13 cellular contexts compared by ENCODE assay signal in genomic region chr11:720017-720641, GRCh38. TPM values are rescaled to one million over a fixed set of nuclear protein-coding genes. Genes with fewer than 3 reads are reported as not detected.
DNase-seq lines count a peak whose midpoint lies in the region; ATAC-seq and TF ChIP-seq lines count a peak whose summit lies in the region.
"Had no signal": no experiment of that assay in that cellular context is flagged by ENCODE, and none has a peak within 500 bp of the region (broad histone marks: within the 10 kb centered on the region; RNA-seq: fewer than 3 reads in every experiment).

No MANE protein-coding gene starts in this region.

- peaks cover 8% of the 10 kb centered on the region for H3K4me1 Mint-ChIP-seq in T-helper 2 cell treated with Interferon-gamma antibody and Interleukin-4, amounts not matched to agents 5 μg/mL and 100 μg/mL, for 36 hours (ENCODE audit: low read depth)
- H3K4me1 Mint-ChIP-seq in glutamatergic neuron (ENCODE audit: low read depth, unreplicated experiment), result no peaks in the 10 kb centered on the region

- DNase-seq in T-helper 2 cell treated with Interferon-gamma antibody and Interleukin-4, amounts not matched to agents 5 μg/mL and 100 μg/mL, for 36 hours (ENCODE audit: low spot score), result no peak
- DNase-seq in T-helper 2 cell (no peak), MM.1S (no peak), esophagus muscularis mucosa (ENCODE audit: extremely low spot score) (no peak), psoas muscle (no peak), glutamatergic neuron (no peak), NCI-H146 (lab: John Stamatoyannopoulos, UW) (no peak), erythroblast (lab: John Stamatoyannopoulos, UW) (no peak)
- DNase-seq: activated CD4-positive, CD25-positive, alpha-beta regulatory T cell treated with anti-CD3 and anti-CD28 coated beads, Interleukin-2, amount 50 U/mL, for 72 hours; Calu3; cerebellar nuclear complex; NCI-H1048; testis had no signal

- H3K9me3 ChIP-seq in MM.1S (replicated peaks; ENCODE audit: insufficient read depth, low read length) (no peaks in the 10 kb centered on the region), esophagus muscularis mucosa (peaks cover 0 to 3% (median 0%) of the 10 kb centered on the region in 4 donors), psoas muscle (no peaks in the 10 kb centered on the region)
- H3K9me3 ChIP-seq: testis had no signal

- peaks cover 37% of the 10 kb centered on the region for H3K27me3 Mint-ChIP-seq in T-helper 2 cell treated with Interferon-gamma antibody and Interleukin-4, amounts not matched to agents 5 μg/mL and 100 μg/mL, for 36 hours (ENCODE audit: low read depth)
- peaks cover 14% of the 10 kb centered on the region for H3K27me3 Mint-ChIP-seq in glutamatergic neuron (ENCODE audit: unreplicated experiment)

- no peak overlapping the region for H3K9ac ChIP-seq in MM.1S (ENCODE audit: low read length)

- H3K36me3 ChIP-seq in MM.1S (replicated peaks; ENCODE audit: insufficient read depth, low read length) (no peaks in the 10 kb centered on the region), esophagus muscularis mucosa (no peaks in the 10 kb centered on the region), psoas muscle (ENCODE audit: insufficient read depth in 1 of 2, low read depth in 1 of 2) (no peaks in the 10 kb centered on the region)

- H4K20me1 ChIP-seq in MM.1S (ENCODE audit: insufficient read depth, low read length), result no peaks in the 10 kb centered on the region

- no peak for TF ChIP-seq CTCF in MM.1S (IDR thresholded peaks at IDR 0.05; ENCODE audit: low read length)
- no peak for TF ChIP-seq CTCF in esophagus muscularis mucosa (IDR thresholded peaks at IDR 0.05)
- no peak for TF ChIP-seq CTCF in psoas muscle (IDR thresholded peaks at IDR 0.05)
- TF ChIP-seq CTCF in glutamatergic neuron (IDR thresholded peaks at IDR 0.05; ENCODE audit: partially characterized antibody, unreplicated experiment), result no peak

- no peaks in the 10 kb centered on the region for H3K36me3 Mint-ChIP-seq in T-helper 2 cell treated with Interferon-gamma antibody and Interleukin-4, amounts not matched to agents 5 μg/mL and 100 μg/mL, for 36 hours (ENCODE audit: low read depth)
- H3K36me3 Mint-ChIP-seq in glutamatergic neuron (ENCODE audit: unreplicated experiment), result peaks cover 3% of the 10 kb centered on the region

- H2AFZ ChIP-seq in MM.1S (ENCODE audit: low read length), result 0 out of 2 replicates have a peak overlapping the region, but pooled peaks have one; percentile 61

- H3K27ac ChIP-seq in MM.1S (ENCODE audit: low read length), result no peak overlapping the region
- H3K27ac ChIP-seq in esophagus muscularis mucosa (replicated peaks in 1 of 4), result no peak overlapping the region
- no peak overlapping the region for H3K27ac ChIP-seq in psoas muscle
- H3K27ac ChIP-seq: testis had no signal

- H3K4me1 ChIP-seq in MM.1S (ENCODE audit: low read length) (peaks cover 15% of the 10 kb centered on the region), esophagus muscularis mucosa (peaks cover 10 to 30% (median 25%) of the 10 kb centered on the region in 4 donors), psoas muscle (peaks cover 5% of the 10 kb centered on the region)

- TF ChIP-seq EP300 in esophagus muscularis mucosa (IDR thresholded peaks at IDR 0.05), result no peak

- H3F3A ChIP-seq in MM.1S (ENCODE audit: insufficient read depth, low read length), result no peaks in the 10 kb centered on the region

- H3K4me3 ChIP-seq in MM.1S (ENCODE audit: low read length) (peak overlapping the region; percentile 55), esophagus muscularis mucosa (peak overlapping the region in 3 of 4 donors; percentile 24 to 45 (median 33)), psoas muscle (peak overlapping the region; percentile 38)

- peak overlapping the region; percentile 99; the same call in 1 of the 2 replicates for H3K4me2 ChIP-seq in MM.1S (ENCODE audit: low read depth, low read length)

- intact Hi-C loops in esophagus muscularis mucosa (cut with DNase I), result no loop called here
- intact Hi-C loops in psoas muscle (cut with DNase I), result loop anchor here in 1 of 2 donors (5.0 kb wide), 1 partner anchor 58 kb away; no protein-coding TSS in a partner anchor

- 51% methylated on average over 14 of the region's 35 CpGs for WGBS in esophagus muscularis mucosa
- 38 to 45% (median 42%) methylated on average over 31 to 35 of the region's 35 CpGs for WGBS in psoas muscle, 3 donors

- peaks cover 20% of the 10 kb centered on the region; the same call in 1 of the 2 replicates for H3K27me3 ChIP-seq in MM.1S (replicated peaks; ENCODE audit: insufficient read depth, low read length)
- peaks cover 3 to 59% (median 34%) of the 10 kb centered on the region in 4 donors for H3K27me3 ChIP-seq in esophagus muscularis mucosa
- H3K27me3 ChIP-seq in psoas muscle (ENCODE audit: insufficient read depth in 3 of 3, low read length in 2 of 3), result peaks cover 0 to 62% (median 33%) of the 10 kb centered on the region in 3 donors
- H3K27me3 ChIP-seq: testis had no signal

- H3K79me2 ChIP-seq in MM.1S (ENCODE audit: low read length), result no peaks in the 10 kb centered on the region

- no peaks in the 10 kb centered on the region for H3K9me2 ChIP-seq in MM.1S (replicated peaks; ENCODE audit: insufficient read depth, low read length)

- no peak overlapping the region for H3K27ac Mint-ChIP-seq in T-helper 2 cell treated with Interferon-gamma antibody and Interleukin-4, amounts not matched to agents 5 μg/mL and 100 μg/mL, for 36 hours
- no peak overlapping the region for H3K27ac Mint-ChIP-seq in glutamatergic neuron (ENCODE audit: unreplicated experiment)

- no peaks in the 10 kb centered on the region for H3K9me3 Mint-ChIP-seq in T-helper 2 cell treated with Interferon-gamma antibody and Interleukin-4, amounts not matched to agents 5 μg/mL and 100 μg/mL, for 36 hours
- H3K9me3 Mint-ChIP-seq in glutamatergic neuron (ENCODE audit: unreplicated experiment), result no peaks in the 10 kb centered on the region

- TF ChIP-seq POLR2A in esophagus muscularis mucosa (IDR thresholded peaks at IDR 0.05; ENCODE audit: low read depth) (no peak), erythroblast (IDR thresholded peaks at IDR 0.05; ENCODE audit: low read length) (no peak)

- peak in 1 of 4 donors; percentile 5 for ATAC-seq in psoas muscle

- peak overlapping the region; percentile 48 for H3K4me3 Mint-ChIP-seq in T-helper 2 cell treated with Interferon-gamma antibody and Interleukin-4, amounts not matched to agents 5 μg/mL and 100 μg/mL, for 36 hours
- no peak overlapping the region for H3K4me3 Mint-ChIP-seq in glutamatergic neuron (ENCODE audit: unreplicated experiment)

RNA-seq across cellular contexts. Expression of gene EPS8L2, which starts 14.1 kb away (rescaled TPM):
- total RNA-seq in esophagus muscularis mucosa (10 to 100 TPM in 3 of 4 donors, 1 to 10 TPM in 1; 5.6 to 31.6 (median 24.9) TPM), psoas muscle (1 to 10 TPM in 3 of 4 donors, under 1 TPM in 1; 0.89 to 3.1 (median 1.5) TPM), glutamatergic neuron (ENCODE audit: unreplicated experiment) (12.7 TPM)
- under 1 TPM; 0.47 to 0.63 (median 0.56) TPM for polyA plus RNA-seq in psoas muscle

RNA-seq across cellular contexts. Expression of gene TMEM80, which starts 24.5 kb away (rescaled TPM):
- total RNA-seq in esophagus muscularis mucosa (10 to 100 TPM; 27.4 to 55.2 (median 39.6) TPM), psoas muscle (10 to 100 TPM in 2 of 4 donors, 1 to 10 TPM in 2; 5.9 to 15.7 (median 9.7) TPM), glutamatergic neuron (ENCODE audit: unreplicated experiment) (29.7 TPM)
- 10 to 100 TPM in 2 of 3 donors, 1 to 10 TPM in 1; 7.4 to 16.3 (median 10.1) TPM for polyA plus RNA-seq in psoas muscle

RNA-seq across cellular contexts. Expression of gene DEAF1, which starts 25.1 kb away (rescaled TPM):
- total RNA-seq in esophagus muscularis mucosa, result 10 to 100 TPM; 24.9 to 57.1 (median 39.4) TPM
- total RNA-seq in psoas muscle, result 10 to 100 TPM; 15.0 to 30.0 (median 21.0) TPM
- polyA plus RNA-seq in psoas muscle, result 10 to 100 TPM; 12.5 to 18.1 (median 15.3) TPM
- total RNA-seq in glutamatergic neuron (ENCODE audit: unreplicated experiment), result 51.5 TPM

RNA-seq across cellular contexts. Expression of gene TALDO1, which starts 27.1 kb away (rescaled TPM):
- total RNA-seq in esophagus muscularis mucosa, result 100 to 1,000 TPM; 168 to 231 (median 186) TPM
- 100 to 1,000 TPM in 1 of 4 donors, 10 to 100 TPM in 3; 77.7 to 140 (median 81.8) TPM for total RNA-seq in psoas muscle
- 10 to 100 TPM; 58.7 to 77.6 (median 65.9) TPM for polyA plus RNA-seq in psoas muscle
- total RNA-seq in glutamatergic neuron (ENCODE audit: unreplicated experiment), result 182 TPM

RNA-seq across cellular contexts. Expression of gene GATD1, which starts 57.2 kb away (rescaled TPM):
- total RNA-seq in esophagus muscularis mucosa, result 10 to 100 TPM; 24.0 to 37.7 (median 28.9) TPM
- total RNA-seq in psoas muscle, result 10 to 100 TPM; 13.6 to 32.6 (median 22.2) TPM
- 10 to 100 TPM; 11.0 to 20.9 (median 17.7) TPM for polyA plus RNA-seq in psoas muscle
- total RNA-seq in glutamatergic neuron (ENCODE audit: unreplicated experiment), result 67.5 TPM
